ENCODE assay signal across 8 cellular contexts in genomic region chrX:153927936-153928760, GRCh38. TPM values are rescaled to one million over a fixed set of nuclear protein-coding genes. Genes with fewer than 3 reads are reported as not detected.
A peak's percentile ranks its signal among the peaks of the same experiment; 100 is the strongest.
DNase-seq lines count a peak whose midpoint lies in the region; ATAC-seq and TF ChIP-seq lines count a peak whose summit lies in the region.

No MANE protein-coding gene starts in this region.

- peak; percentile 70 to 73 for ATAC-seq in naive thymus-derived CD8-positive, alpha-beta T cell
- peak; percentile 67 to 70 for ATAC-seq in stimulated activated naive B cell treated with anti-CD40 and anti-IgM and Interleukin-4, amounts not matched to agents 10 μg/mL and 1 μg/mL and 100 μg/mL, for 72 hours (replicated peaks)

- peaks cover 20% of the 10 kb centered on the region for H3K4me1 Mint-ChIP-seq in activated T-helper 2 cell treated with anti-CD3 and anti-CD28 coated beads, Interferon-gamma antibody, Interleukin-2, Interleukin-4, amounts not matched to agents 10 μg/mL and 5 μg/mL and 100 μg/mL, durations not matched to agents 14 hours and 24 hours and 36 hours (ENCODE audit: low read depth)
- peaks cover 8 to 44% (median 30%) of the 10 kb centered on the region in 4 donors for H3K4me1 Mint-ChIP-seq in naive thymus-derived CD8-positive, alpha-beta T cell
- peaks cover 43 to 60% of the 10 kb centered on the region in 2 donors for H3K4me1 Mint-ChIP-seq in stimulated activated naive B cell treated with anti-CD40 and anti-IgM and Interleukin-4, amounts not matched to agents 10 μg/mL and 1 μg/mL and 100 μg/mL, for 72 hours

- H3K27ac Mint-ChIP-seq in activated T-helper 2 cell treated with anti-CD3 and anti-CD28 coated beads, Interferon-gamma antibody, Interleukin-2, Interleukin-4, amounts not matched to agents 10 μg/mL and 5 μg/mL and 100 μg/mL, durations not matched to agents 14 hours and 24 hours and 36 hours, result peak overlapping the region; percentile 99
- H3K27ac Mint-ChIP-seq in naive thymus-derived CD8-positive, alpha-beta T cell, result peak overlapping the region; percentile 94 to 100 (median 99)
- H3K27ac Mint-ChIP-seq in stimulated activated naive B cell treated with anti-CD40 and anti-IgM and Interleukin-4, amounts not matched to agents 10 μg/mL and 1 μg/mL and 100 μg/mL, for 72 hours, result peak overlapping the region; percentile 100

- POLR2A ChIA-PET in naive thymus-derived CD8-positive, alpha-beta T cell (lab: Charles Lee), result interaction anchor here (0.8 to 17.6 kb wide), 12 partner anchors 10 to 470 kb away, joined by 3 to 388 read pairs (median 6); partner anchors contain the start of genes ABCD1, AVPR2, BCAP31 and FLNA

- H3K9me3 Mint-ChIP-seq in activated T-helper 2 cell treated with anti-CD3 and anti-CD28 coated beads, Interferon-gamma antibody, Interleukin-2, Interleukin-4, amounts not matched to agents 10 μg/mL and 5 μg/mL and 100 μg/mL, durations not matched to agents 14 hours and 24 hours and 36 hours, result no peaks in the 10 kb centered on the region
- H3K9me3 Mint-ChIP-seq in naive thymus-derived CD8-positive, alpha-beta T cell, result no peaks in the 10 kb centered on the region
- no peaks in the 10 kb centered on the region for H3K9me3 Mint-ChIP-seq in stimulated activated naive B cell treated with anti-CD40 and anti-IgM and Interleukin-4, amounts not matched to agents 10 μg/mL and 1 μg/mL and 100 μg/mL, for 72 hours

- H3K4me3 ChIP-seq in LNCaP clone FGC (ENCODE audit: low read depth, low read length) (peak overlapping the region; percentile 64), fibroblast of mammary gland (ENCODE audit: control insufficient read depth, low read depth, low read length) (peak overlapping the region; percentile 46)

- intact Hi-C loops in activated T-helper 2 cell treated with anti-CD3 and anti-CD28 coated beads, Interferon-gamma antibody, Interleukin-2, Interleukin-4, amounts not matched to agents 10 μg/mL and 5 μg/mL and 100 μg/mL, durations not matched to agents 14 hours and 24 hours and 36 hours (cut with micrococcal nuclease), result loop anchor here (1.0 to 10.0 kb wide), 7 partner anchors 19 to 551 kb away; partner anchors contain the start of genes EMD, FLNA, HCFC1 and IDH3G

- TF ChIP-seq CTCF in LNCaP clone FGC (IDR thresholded peaks at IDR 0.05; ENCODE audit: control insufficient read depth, extremely low read depth, insufficient read depth), result 0 out of 2 replicates have a peak, but pooled peaks have one; percentile 5
- TF ChIP-seq CTCF in fibroblast of mammary gland (conservative IDR thresholded peaks at IDR 0.05; ENCODE audit: control insufficient read depth, insufficient read depth, low read depth, low read length), result peak; percentile 11

- DNase-seq in ELF-1 (ENCODE audit: low read depth, low spot score) (peak; percentile 100), H4 (ENCODE audit: low spot score) (peak; percentile 96), LNCaP clone FGC (ENCODE audit: low read depth) (peak; percentile 92), RPMI8226 (peak; percentile 97), fibroblast of mammary gland (ENCODE audit: low read depth) (peak; percentile 98)
- peak; percentile 90 for DNase-seq in activated T-helper 2 cell treated with anti-CD3 and anti-CD28 coated beads, Interferon-gamma antibody, Interleukin-2, Interleukin-4, amounts not matched to agents 10 μg/mL and 5 μg/mL and 100 μg/mL, durations not matched to agents 14 hours and 24 hours and 36 hours (ENCODE audit: low spot score)
- peak; percentile 82 to 97 (median 92) for DNase-seq in naive thymus-derived CD8-positive, alpha-beta T cell
- peak; percentile 95 for DNase-seq in stimulated activated naive B cell treated with anti-CD40 and anti-IgM and Interleukin-4, amounts not matched to agents 10 μg/mL and 1 μg/mL and 100 μg/mL, for 72 hours

- peak overlapping the region; percentile 86 for H3K4me3 Mint-ChIP-seq in activated T-helper 2 cell treated with anti-CD3 and anti-CD28 coated beads, Interferon-gamma antibody, Interleukin-2, Interleukin-4, amounts not matched to agents 10 μg/mL and 5 μg/mL and 100 μg/mL, durations not matched to agents 14 hours and 24 hours and 36 hours (ENCODE audit: low read depth)
- peak overlapping the region; percentile 82 to 97 (median 91) for H3K4me3 Mint-ChIP-seq in naive thymus-derived CD8-positive, alpha-beta T cell
- H3K4me3 Mint-ChIP-seq in stimulated activated naive B cell treated with anti-CD40 and anti-IgM and Interleukin-4, amounts not matched to agents 10 μg/mL and 1 μg/mL and 100 μg/mL, for 72 hours, result peak overlapping the region; percentile 94

- no peaks in the 10 kb centered on the region for H3K27me3 Mint-ChIP-seq in activated T-helper 2 cell treated with anti-CD3 and anti-CD28 coated beads, Interferon-gamma antibody, Interleukin-2, Interleukin-4, amounts not matched to agents 10 μg/mL and 5 μg/mL and 100 μg/mL, durations not matched to agents 14 hours and 24 hours and 36 hours (ENCODE audit: low read depth)
- H3K27me3 Mint-ChIP-seq in naive thymus-derived CD8-positive, alpha-beta T cell, result no peaks in the 10 kb centered on the region
- no peaks in the 10 kb centered on the region for H3K27me3 Mint-ChIP-seq in stimulated activated naive B cell treated with anti-CD40 and anti-IgM and Interleukin-4, amounts not matched to agents 10 μg/mL and 1 μg/mL and 100 μg/mL, for 72 hours

- peaks cover 38% of the 10 kb centered on the region for H3K36me3 Mint-ChIP-seq in activated T-helper 2 cell treated with anti-CD3 and anti-CD28 coated beads, Interferon-gamma antibody, Interleukin-2, Interleukin-4, amounts not matched to agents 10 μg/mL and 5 μg/mL and 100 μg/mL, durations not matched to agents 14 hours and 24 hours and 36 hours (ENCODE audit: low read depth)
- peaks cover 0 to 17% (median 0%) of the 10 kb centered on the region in 3 donors for H3K36me3 Mint-ChIP-seq in naive thymus-derived CD8-positive, alpha-beta T cell
- peaks cover 16 to 47% of the 10 kb centered on the region in 2 donors for H3K36me3 Mint-ChIP-seq in stimulated activated naive B cell treated with anti-CD40 and anti-IgM and Interleukin-4, amounts not matched to agents 10 μg/mL and 1 μg/mL and 100 μg/mL, for 72 hours

RNA-seq across cellular contexts. Expression of gene ARHGAP4, which starts 2.1 kb away (rescaled TPM):
- 0.31 and 0.82 TPM in 2 replicates for total RNA-seq in H4 (2014; rRNA removed; shearing (Covaris generic))
- total RNA-seq in activated T-helper 2 cell treated with anti-CD3 and anti-CD28 coated beads, Interferon-gamma antibody, Interleukin-2, Interleukin-4, amounts not matched to agents 10 μg/mL and 5 μg/mL and 100 μg/mL, durations not matched to agents 14 hours and 24 hours and 36 hours, result 128 and 135 TPM in 2 replicates
- total RNA-seq in naive thymus-derived CD8-positive, alpha-beta T cell, result 100 to 1,000 TPM; 324 to 353 TPM
- polyA plus RNA-seq in naive thymus-derived CD8-positive, alpha-beta T cell, result 100 to 1,000 TPM in 1 of 3 donors, 10 to 100 TPM in 2; 58.9 to 112 (median 96.6) TPM

RNA-seq across cellular contexts. Expression of gene NAA10, which starts 6.7 kb away (rescaled TPM):
- total RNA-seq in H4 (2014; rRNA removed; shearing (Covaris generic)), result 167 and 216 TPM in 2 replicates
- total RNA-seq in activated T-helper 2 cell treated with anti-CD3 and anti-CD28 coated beads, Interferon-gamma antibody, Interleukin-2, Interleukin-4, amounts not matched to agents 10 μg/mL and 5 μg/mL and 100 μg/mL, durations not matched to agents 14 hours and 24 hours and 36 hours, result 127 and 128 TPM in 2 replicates
- 10 to 100 TPM; 72.1 to 80.8 TPM for total RNA-seq in naive thymus-derived CD8-positive, alpha-beta T cell
- polyA plus RNA-seq in naive thymus-derived CD8-positive, alpha-beta T cell, result 10 to 100 TPM; 66.8 to 73.3 (median 71.3) TPM

RNA-seq across cellular contexts. Expression of gene RENBP, which starts 16.3 kb away (rescaled TPM):
- 0.10 TPM in 1 of 2 replicates, not detected in the other for total RNA-seq in H4 (2014; rRNA removed; shearing (Covaris generic))
- total RNA-seq in activated T-helper 2 cell treated with anti-CD3 and anti-CD28 coated beads, Interferon-gamma antibody, Interleukin-2, Interleukin-4, amounts not matched to agents 10 μg/mL and 5 μg/mL and 100 μg/mL, durations not matched to agents 14 hours and 24 hours and 36 hours, result 11.4 and 12.4 TPM in 2 replicates
- total RNA-seq in naive thymus-derived CD8-positive, alpha-beta T cell, result 10 to 100 TPM; 17.8 to 18.2 TPM
- polyA plus RNA-seq in naive thymus-derived CD8-positive, alpha-beta T cell, result under 1 TPM; 0.49 to 0.96 (median 0.73) TPM

RNA-seq across cellular contexts. Expression of gene AVPR2, which starts 23.7 kb away (rescaled TPM):
- total RNA-seq in H4 (2014; rRNA removed; shearing (Covaris generic)), result 0.14 and 0.33 TPM in 2 replicates
- total RNA-seq in activated T-helper 2 cell treated with anti-CD3 and anti-CD28 coated beads, Interferon-gamma antibody, Interleukin-2, Interleukin-4, amounts not matched to agents 10 μg/mL and 5 μg/mL and 100 μg/mL, durations not matched to agents 14 hours and 24 hours and 36 hours, result not detected in 2 replicates
- not detected for total RNA-seq in naive thymus-derived CD8-positive, alpha-beta T cell
- not detected for polyA plus RNA-seq in naive thymus-derived CD8-positive, alpha-beta T cell

RNA-seq across cellular contexts. Expression of gene L1CAM, which starts 42.2 kb away (rescaled TPM):
- total RNA-seq in H4 (2014; rRNA removed; shearing (Covaris generic)), result 7.9 and 9.7 TPM in 2 replicates
- 0.83 and 0.98 TPM in 2 replicates for total RNA-seq in activated T-helper 2 cell treated with anti-CD3 and anti-CD28 coated beads, Interferon-gamma antibody, Interleukin-2, Interleukin-4, amounts not matched to agents 10 μg/mL and 5 μg/mL and 100 μg/mL, durations not matched to agents 14 hours and 24 hours and 36 hours
- under 1 TPM; 0.16 to 0.23 TPM for total RNA-seq in naive thymus-derived CD8-positive, alpha-beta T cell
- polyA plus RNA-seq in naive thymus-derived CD8-positive, alpha-beta T cell, result not detected

Comparison
In these comparisons a context has a peak if more than half of its experiments do, and no peak if none do; other contexts are left out.
1. Peak in every context shown above with its lines: DNase-seq, ATAC-seq and H3K4me3 ChIP-seq.
2. RNA of gene ARHGAP4, which starts 2.1 kb away (total RNA-seq): 324 to 353 TPM in naive thymus-derived CD8-positive, alpha-beta T cell and 128 to 135 TPM in activated T-helper 2 cell treated with anti-CD3 and anti-CD28 coated beads, Interferon-gamma antibody, Interleukin-2, Interleukin-4, amounts not matched to agents 10 μg/mL and 5 μg/mL and 100 μg/mL, durations not matched to agents 14 hours and 24 hours and 36 hours; 0.31 to 0.82 TPM in H4; every median in the first group is over 10 times any median in the second.
3. RNA of gene RENBP, which starts 16.3 kb away (total RNA-seq): 17.8 to 18.2 TPM in naive thymus-derived CD8-positive, alpha-beta T cell and 11.4 to 12.4 TPM in activated T-helper 2 cell treated with anti-CD3 and anti-CD28 coated beads, Interferon-gamma antibody, Interleukin-2, Interleukin-4, amounts not matched to agents 10 μg/mL and 5 μg/mL and 100 μg/mL, durations not matched to agents 14 hours and 24 hours and 36 hours; 0.10 TPM in H4; every median in the first group is over 10 times any median in the second.